ENCODE assay signal across 22 cellular contexts in genomic region chr12:117084405-117085317, GRCh38. TPM values are rescaled to one million over a fixed set of nuclear protein-coding genes. Genes with fewer than 3 reads are reported as not detected.
DNase-seq lines count a peak whose midpoint lies in the region; ATAC-seq, FAIRE-seq and TF ChIP-seq lines count a peak whose summit lies in the region.
"Had no signal": no experiment of that assay in that cellular context is flagged by ENCODE, and none has a peak within 500 bp of the region (broad histone marks: within the 10 kb centered on the region; RNA-seq: fewer than 3 reads in every experiment).

No MANE protein-coding gene starts in this region.

- H3K9me3 ChIP-seq in DND-41 (ENCODE audit: insufficient read depth, low read length, severe bottlenecking), result peaks cover 3% of the 10 kb centered on the region
- H3K9me3 ChIP-seq in right atrium auricular region, result peaks cover 0 to 5% of the 10 kb centered on the region in 2 donors
- no peaks in the 10 kb centered on the region for H3K9me3 ChIP-seq in pancreas
- H3K9me3 ChIP-seq in transverse colon, result peaks cover 0 to 6% of the 10 kb centered on the region in 2 donors

- H3K4me1 ChIP-seq in DND-41 (ENCODE audit: insufficient read depth, low read length) (peaks cover 12% of the 10 kb centered on the region), right atrium auricular region (peaks cover 0 to 17% of the 10 kb centered on the region in 2 donors), pancreas (peaks cover 32 to 46% (median 45%) of the 10 kb centered on the region in 3 donors), transverse colon (no peaks in the 10 kb centered on the region)

- TF ChIP-seq POLR2A in transverse colon (IDR thresholded peaks at IDR 0.05), result no peak

- CTCF ChIA-PET in WTC11 (lab: Charles Lee), result no interaction called here
- CTCF ChIA-PET in activated CD4-positive, alpha-beta memory T cell treated with anti-CD3 and anti-CD28 coated beads for 36 hours (lab: Charles Lee), result no interaction called here

- H3K4me3 ChIP-seq in DND-41 (ENCODE audit: low read depth in 1 of 2, low read length in 2 of 2) (no peak overlapping the region), right atrium auricular region (no peak overlapping the region), pancreas (no peak overlapping the region), transverse colon (no peak overlapping the region)
- H3K4me3 ChIP-seq: K562, lung had no signal

- H2AFZ ChIP-seq in DND-41 (ENCODE audit: low read depth, low read length), result no peak overlapping the region

- ATAC-seq in DND-41 (ENCODE audit: insufficient read depth, low read depth), result no peak
- ATAC-seq in WTC11, result no peak; the same call in 1 of the 2 replicates
- peak in 3 of 4 donors; percentile 9 to 20 (median 15) for ATAC-seq in pancreas
- ATAC-seq in HG02759 (IDR thresholded peaks at IDR 0.05; ENCODE audit: unreplicated experiment), result no peak
- ATAC-seq in stimulated activated naive CD8-positive, alpha-beta T cell treated with anti-CD3 and anti-CD28 coated beads, Interleukin-15, amount 100 ng/mL, for 72 hours, result no peak
- ATAC-seq: activated CD8-positive, alpha-beta T cell treated with anti-CD3 and anti-CD28 coated beads, Interleukin-2, amount 10 ng/mL, durations not matched to agents 7 days and 5 days; K562 had no signal

- H3K27me3 ChIP-seq in DND-41 (ENCODE audit: insufficient read depth, low read length, poor library complexity), result no peaks in the 10 kb centered on the region
- H3K27me3 ChIP-seq in right atrium auricular region, result no peaks in the 10 kb centered on the region
- H3K27me3 ChIP-seq in pancreas, result no peaks in the 10 kb centered on the region
- H3K27me3 ChIP-seq in transverse colon, result no peaks in the 10 kb centered on the region

- peaks cover 7% of the 10 kb centered on the region for H3K36me3 Mint-ChIP-seq in WTC11
- peaks cover 2% of the 10 kb centered on the region for H3K36me3 Mint-ChIP-seq in activated CD4-positive, alpha-beta memory T cell treated with anti-CD3 and anti-CD28 coated beads for 36 hours

- in situ Hi-C loops in transverse colon (cut with MboI; ENCODE audit: low pct_ligation_motif_present in 1 of 4, low pct_unique_long_range_greater_than_20kb in 1 of 4, low sequenced_read_pairs in 3 of 4), result no loop called here

- no peak overlapping the region for H3K4me2 ChIP-seq in DND-41 (ENCODE audit: insufficient read depth, low read length)

- no peak for TF ChIP-seq CTCF in DND-41 (IDR thresholded peaks at IDR 0.05; ENCODE audit: borderline replicate concordance, extremely low read depth, low read length, poor library complexity, severe bottlenecking)
- TF ChIP-seq CTCF in WTC11 (IDR thresholded peaks at IDR 0.05), result no peak
- no peak for TF ChIP-seq CTCF in right atrium auricular region (IDR thresholded peaks at IDR 0.05)
- no peak for TF ChIP-seq CTCF in pancreas (IDR thresholded peaks at IDR 0.05)
- no peak for TF ChIP-seq CTCF in transverse colon (IDR thresholded peaks at IDR 0.05)

- H3K27ac ChIP-seq in DND-41 (ENCODE audit: low read length) (peak overlapping the region; percentile 46), right atrium auricular region (peak overlapping the region; percentile 59 to 68), pancreas (peak overlapping the region in 2 of 4 donors; percentile 39 to 47), transverse colon (no peak overlapping the region)

- peak overlapping the region; percentile 36; the same call in 1 of the 2 replicates for H3K27ac Mint-ChIP-seq in WTC11
- H3K27ac Mint-ChIP-seq in activated CD4-positive, alpha-beta memory T cell treated with anti-CD3 and anti-CD28 coated beads for 36 hours, result no peak overlapping the region
- H3K27ac Mint-ChIP-seq in stimulated activated naive CD8-positive, alpha-beta T cell treated with anti-CD3 and anti-CD28 coated beads, Interleukin-15, amount 100 ng/mL, for 72 hours, result no peak overlapping the region
- H3K27ac Mint-ChIP-seq: activated B cell treated with CpG ODN at 0.5 μM for 24 hours; activated T-cell treated with anti-CD3 and anti-CD28 coated beads, Interleukin-2, amount 50 U/mL, for 24 hours had no signal

- no peak for TF ChIP-seq EP300 in transverse colon (IDR thresholded peaks at IDR 0.05; ENCODE audit: low read depth)

- no peaks in the 10 kb centered on the region for H3K27me3 Mint-ChIP-seq in WTC11 (ENCODE audit: low read depth)
- no peaks in the 10 kb centered on the region for H3K27me3 Mint-ChIP-seq in activated CD4-positive, alpha-beta memory T cell treated with anti-CD3 and anti-CD28 coated beads for 36 hours
- H3K27me3 Mint-ChIP-seq in stimulated activated naive CD8-positive, alpha-beta T cell treated with anti-CD3 and anti-CD28 coated beads, Interleukin-15, amount 100 ng/mL, for 72 hours, result no peaks in the 10 kb centered on the region
- H3K27me3 Mint-ChIP-seq: activated B cell treated with CpG ODN at 0.5 μM for 24 hours; activated T-cell treated with anti-CD3 and anti-CD28 coated beads, Interleukin-2, amount 50 U/mL, for 24 hours had no signal

- intact Hi-C loops in pancreas (cut with DNase I), result loop anchor here in 1 of 3 donors (5.0 kb wide), 1 partner anchor 32 kb away; no protein-coding TSS in a partner anchor
- intact Hi-C loops in transverse colon (cut with DNase I; ENCODE audit: low total_unique reads), result no loop called here
- intact Hi-C loops in activated CD4-positive, alpha-beta memory T cell treated with anti-CD3 and anti-CD28 coated beads for 36 hours (cut with micrococcal nuclease), result no loop called here

- POLR2A ChIA-PET in WTC11 (lab: Charles Lee), result no interaction called here
- POLR2A ChIA-PET in activated CD4-positive, alpha-beta memory T cell treated with anti-CD3 and anti-CD28 coated beads for 36 hours (lab: Charles Lee), result no interaction called here

- H3K9ac ChIP-seq in DND-41 (ENCODE audit: low read depth, low read length), result no peak overlapping the region

- H3K79me2 ChIP-seq in DND-41 (ENCODE audit: insufficient read depth, low read length), result peaks cover 74% of the 10 kb centered on the region

- DNase-seq in DND-41 (no peak), WTC11 (ENCODE audit: low spot score) (no peak), right atrium auricular region (ENCODE audit: low spot score) (no peak), pancreas (peak in 1 of 6 donors; percentile 56), transverse colon (no peak)
- no peak for DNase-seq in activated CD4-positive, alpha-beta memory T cell treated with anti-CD3 and anti-CD28 coated beads for 36 hours
- DNase-seq in stimulated activated naive CD8-positive, alpha-beta T cell treated with anti-CD3 and anti-CD28 coated beads, Interleukin-15, amount 100 ng/mL, for 72 hours, result no peak
- DNase-seq: ACHN; activated B cell treated with CpG ODN at 0.5 μM for 24 hours; activated CD8-positive, alpha-beta T cell treated with anti-CD3 and anti-CD28 coated beads, Interleukin-2, amount 10 ng/mL, durations not matched to agents 7 days and 5 days; activated T-cell treated with anti-CD3 and anti-CD28 coated beads, Interleukin-2, amount 50 U/mL, for 24 hours; central memory CD4-positive, alpha-beta T cell; MV-4-11; NCI-H1694; NCI-H69; occipital lobe; T1000 had no signal

- peaks cover 31% of the 10 kb centered on the region for H4K20me1 ChIP-seq in DND-41 (ENCODE audit: insufficient read depth, low read length)

- H3K9me3 Mint-ChIP-seq in WTC11, result peaks cover 7% of the 10 kb centered on the region
- H3K9me3 Mint-ChIP-seq in activated CD4-positive, alpha-beta memory T cell treated with anti-CD3 and anti-CD28 coated beads for 36 hours, result peaks cover 7% of the 10 kb centered on the region
- peaks cover 4 to 8% of the 10 kb centered on the region in 2 donors for H3K9me3 Mint-ChIP-seq in stimulated activated naive CD8-positive, alpha-beta T cell treated with anti-CD3 and anti-CD28 coated beads, Interleukin-15, amount 100 ng/mL, for 72 hours

- no peak overlapping the region for H3K4me3 Mint-ChIP-seq in WTC11
- H3K4me3 Mint-ChIP-seq in activated CD4-positive, alpha-beta memory T cell treated with anti-CD3 and anti-CD28 coated beads for 36 hours, result no peak overlapping the region
- no peak overlapping the region for H3K4me3 Mint-ChIP-seq in stimulated activated naive CD8-positive, alpha-beta T cell treated with anti-CD3 and anti-CD28 coated beads, Interleukin-15, amount 100 ng/mL, for 72 hours
- H3K4me3 Mint-ChIP-seq: activated B cell treated with CpG ODN at 0.5 μM for 24 hours; activated CD8-positive, alpha-beta T cell treated with anti-CD3 and anti-CD28 coated beads, Interleukin-2, amount 10 ng/mL, durations not matched to agents 7 days and 5 days; activated T-cell treated with anti-CD3 and anti-CD28 coated beads, Interleukin-2, amount 50 U/mL, for 24 hours had no signal

- peaks cover 8% of the 10 kb centered on the region for H3K4me1 Mint-ChIP-seq in WTC11
- H3K4me1 Mint-ChIP-seq in activated CD4-positive, alpha-beta memory T cell treated with anti-CD3 and anti-CD28 coated beads for 36 hours (ENCODE audit: low read depth), result no peaks in the 10 kb centered on the region
- H3K4me1 Mint-ChIP-seq in stimulated activated naive CD8-positive, alpha-beta T cell treated with anti-CD3 and anti-CD28 coated beads, Interleukin-15, amount 100 ng/mL, for 72 hours, result no peaks in the 10 kb centered on the region

- 59% methylated on average over 11 of the region's 11 CpGs for WGBS in pancreas, 2 donors
- WGBS in transverse colon (ENCODE audit: low coverage in 1 of 2), 2 donors, result 93% methylated on average over 11 of the region's 11 CpGs; no CpG with 5 or more reads in 1 of the 2 donors

- H3K36me3 ChIP-seq in DND-41 (ENCODE audit: insufficient read depth, low read length) (no peaks in the 10 kb centered on the region), right atrium auricular region (no peaks in the 10 kb centered on the region), pancreas (no peaks in the 10 kb centered on the region), transverse colon (no peaks in the 10 kb centered on the region)

- FAIRE-seq in pancreas (lab: Jason Lieb, UNC), result no peak
- FAIRE-seq: G401.6, H54, K562 had no signal

TF ChIP-seq in WTC11, 78 proteins besides CTCF, POLR2A, EP300 and RAD21 (continues in another document):
- TF ChIP-seq NFATC4 (CRISPR knock-in tag; IDR thresholded peaks at IDR 0.05), result no peak
- no peak for TF ChIP-seq TEAD4 (CRISPR knock-in tag; IDR thresholded peaks at IDR 0.05)
- TF ChIP-seq E2F4 (CRISPR knock-in tag; IDR thresholded peaks at IDR 0.05; ENCODE audit: borderline replicate concordance, low read depth), result no peak
- no peak for TF ChIP-seq ZNF219 (CRISPR knock-in tag; IDR thresholded peaks at IDR 0.05; ENCODE audit: borderline replicate concordance)

RNA-seq across cellular contexts. Expression of gene TESC, which starts 14.6 kb away (rescaled TPM):
- 10.8 to 15.5 TPM (median 14.9 TPM) in 3 replicates for total RNA-seq in WTC11 (2021)
- total RNA-seq in right atrium auricular region, result 10 to 100 TPM; 31.2 to 36.2 TPM
- total RNA-seq in pancreas, result 10 to 100 TPM; 50.3 to 83.2 (median 62.1) TPM
- polyA plus RNA-seq in pancreas, result 10 to 100 TPM; 59.0 to 64.7 TPM
- 1 to 10 TPM in 3 of 4 donors, not detected in 1; 1.6 to 4.9 (median 3.6) TPM for total RNA-seq in transverse colon
- total RNA-seq in activated CD4-positive, alpha-beta memory T cell treated with anti-CD3 and anti-CD28 coated beads for 36 hours, result 10 to 100 TPM; 24.4 to 26.6 TPM

Comparison
In these comparisons a context has a peak if more than half of its experiments do, and no peak if none do; other contexts are left out.
1. ATAC-seq: peak in pancreas (3 of 4); none in DND-41 (single experiment), WTC11 (single experiment), HG02759 (single experiment) and stimulated activated naive CD8-positive, alpha-beta T cell treated with anti-CD3 and anti-CD28 coated beads, Interleukin-15, amount 100 ng/mL, for 72 hours (single experiment).
2. H3K27ac ChIP-seq: peak in DND-41 (single experiment) and right atrium auricular region (2 of 2); none in transverse colon (0 of 4).